ENCODE assay signal across 1 cellular context in the genomic region with DNA sequence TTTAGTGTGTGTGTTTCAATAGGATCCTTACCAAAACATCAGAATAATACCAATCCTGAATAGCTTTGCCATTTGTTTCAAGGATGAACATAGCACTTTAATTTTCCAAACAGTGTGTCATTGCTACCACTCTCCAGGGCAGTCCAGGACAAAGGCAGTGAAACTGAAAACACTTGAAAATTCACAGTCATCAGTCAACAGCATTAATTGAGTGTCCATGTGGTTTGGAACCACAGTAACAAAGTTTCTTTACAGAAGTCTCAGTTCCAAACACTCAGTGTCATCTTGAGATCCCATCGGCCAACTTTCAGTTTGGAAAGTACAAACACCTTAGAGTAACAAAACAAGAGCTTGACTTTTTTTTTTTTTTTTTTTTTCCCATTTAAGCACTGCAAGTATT.
TF ChIP-seq lines count a peak whose summit lies in the region.

No MANE protein-coding gene starts in this region.

TF ChIP-seq in HepG2, 621 proteins besides CTCF, POLR2A, EP300 and RAD21 (continued from another document):
- TF ChIP-seq, protein P1, sequence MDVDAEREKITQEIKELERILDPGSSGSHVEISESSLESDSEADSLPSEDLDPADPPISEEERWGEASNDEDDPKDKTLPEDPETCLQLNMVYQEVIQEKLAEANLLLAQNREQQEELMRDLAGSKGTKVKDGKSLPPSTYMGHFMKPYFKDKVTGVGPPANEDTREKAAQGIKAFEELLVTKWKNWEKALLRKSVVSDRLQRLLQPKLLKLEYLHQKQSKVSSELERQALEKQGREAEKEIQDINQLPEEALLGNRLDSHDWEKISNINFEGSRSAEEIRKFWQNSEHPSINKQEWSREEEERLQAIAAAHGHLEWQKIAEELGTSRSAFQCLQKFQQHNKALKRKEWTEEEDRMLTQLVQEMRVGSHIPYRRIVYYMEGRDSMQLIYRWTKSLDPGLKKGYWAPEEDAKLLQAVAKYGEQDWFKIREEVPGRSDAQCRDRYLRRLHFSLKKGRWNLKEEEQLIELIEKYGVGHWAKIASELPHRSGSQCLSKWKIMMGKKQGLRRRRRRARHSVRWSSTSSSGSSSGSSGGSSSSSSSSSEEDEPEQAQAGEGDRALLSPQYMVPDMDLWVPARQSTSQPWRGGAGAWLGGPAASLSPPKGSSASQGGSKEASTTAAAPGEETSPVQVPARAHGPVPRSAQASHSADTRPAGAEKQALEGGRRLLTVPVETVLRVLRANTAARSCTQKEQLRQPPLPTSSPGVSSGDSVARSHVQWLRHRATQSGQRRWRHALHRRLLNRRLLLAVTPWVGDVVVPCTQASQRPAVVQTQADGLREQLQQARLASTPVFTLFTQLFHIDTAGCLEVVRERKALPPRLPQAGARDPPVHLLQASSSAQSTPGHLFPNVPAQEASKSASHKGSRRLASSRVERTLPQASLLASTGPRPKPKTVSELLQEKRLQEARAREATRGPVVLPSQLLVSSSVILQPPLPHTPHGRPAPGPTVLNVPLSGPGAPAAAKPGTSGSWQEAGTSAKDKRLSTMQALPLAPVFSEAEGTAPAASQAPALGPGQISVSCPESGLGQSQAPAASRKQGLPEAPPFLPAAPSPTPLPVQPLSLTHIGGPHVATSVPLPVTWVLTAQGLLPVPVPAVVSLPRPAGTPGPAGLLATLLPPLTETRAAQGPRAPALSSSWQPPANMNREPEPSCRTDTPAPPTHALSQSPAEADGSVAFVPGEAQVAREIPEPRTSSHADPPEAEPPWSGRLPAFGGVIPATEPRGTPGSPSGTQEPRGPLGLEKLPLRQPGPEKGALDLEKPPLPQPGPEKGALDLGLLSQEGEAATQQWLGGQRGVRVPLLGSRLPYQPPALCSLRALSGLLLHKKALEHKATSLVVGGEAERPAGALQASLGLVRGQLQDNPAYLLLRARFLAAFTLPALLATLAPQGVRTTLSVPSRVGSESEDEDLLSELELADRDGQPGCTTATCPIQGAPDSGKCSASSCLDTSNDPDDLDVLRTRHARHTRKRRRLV (CRISPR knock-in tag; IDR thresholded peaks at IDR 0.05) = no peak
